ENCODE assay signal across 12 cellular contexts in the genomic region with DNA sequence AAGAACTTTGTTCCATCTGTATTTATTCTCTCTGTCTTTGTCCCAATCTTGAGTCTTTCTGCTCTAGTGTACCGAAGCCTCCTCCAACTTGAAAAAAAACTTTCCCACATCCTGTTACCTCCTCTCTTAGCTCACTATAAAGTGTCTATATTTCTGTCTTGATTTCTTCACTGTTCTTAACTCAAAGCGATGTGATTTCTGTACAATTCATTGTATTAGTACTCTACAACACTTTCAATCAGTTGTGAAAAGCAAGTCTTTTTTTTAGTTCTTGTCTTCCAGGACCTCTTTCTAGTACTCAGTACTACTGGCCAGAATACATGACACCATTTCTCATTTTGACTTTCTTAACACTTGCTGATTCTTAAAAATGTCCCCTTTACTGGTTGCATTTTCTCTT.
"Had no signal": no experiment of that assay in that cellular context is flagged by ENCODE, and none has a peak within 500 bp of the region (broad histone marks: within the 10 kb centered on the region; RNA-seq: fewer than 3 reads in every experiment).

No MANE protein-coding gene starts in this region.

- H3K4me3 Mint-ChIP-seq: naive B cell, type B pancreatic cell had no signal

- H3K9me3 Mint-ChIP-seq: naive B cell, type B pancreatic cell had no signal

- H3K27ac ChIP-seq: cardiac muscle cell, heart right ventricle, right atrium auricular region, skin epidermis had no signal

- ATAC-seq: activated CD4-positive, CD25-positive, alpha-beta regulatory T cell treated with anti-CD3 and anti-CD28 coated beads, Interleukin-2, amount 50 U/mL, for 24 hours; heart right ventricle; SK-N-SH treated with all-trans-retinoic acid at 6 μM for 48 hours had no signal

- DNase-seq: activated CD8-positive, alpha-beta memory T cell treated with anti-CD3 and anti-CD28 coated beads for 24 hours; heart right ventricle; naive B cell; nucleus accumbens; SHP77; substantia nigra had no signal

- H3K36me3 ChIP-seq: cardiac muscle cell, heart right ventricle, right atrium auricular region had no signal

- H3K36me3 Mint-ChIP-seq: naive B cell, type B pancreatic cell had no signal

- H3K27me3 ChIP-seq: cardiac muscle cell, heart right ventricle, right atrium auricular region had no signal

- H3K4me3 ChIP-seq: cardiac muscle cell, heart right ventricle, right atrium auricular region, skin epidermis had no signal

- H3K27ac Mint-ChIP-seq: naive B cell, type B pancreatic cell had no signal

- H3K9me3 ChIP-seq: heart right ventricle, right atrium auricular region had no signal

- H3K4me1 ChIP-seq: heart right ventricle, right atrium auricular region had no signal
